33 cellular contexts compared by ENCODE assay signal in genomic region chr15:68424754-68425390, GRCh38. TPM values are rescaled to one million over a fixed set of nuclear protein-coding genes. Genes with fewer than 3 reads are reported as not detected.
A peak's percentile ranks its signal among the peaks of the same experiment; 100 is the strongest.
DNase-seq lines count a peak whose midpoint lies in the region; TF ChIP-seq lines count a peak whose summit lies in the region.
"Had no signal": no experiment of that assay in that cellular context is flagged by ENCODE, and none has a peak within 500 bp of the region (broad histone marks: within the 10 kb centered on the region; RNA-seq: fewer than 3 reads in every experiment).

No MANE protein-coding gene starts in this region.

- peak; percentile 50 for DNase-seq in AG10803 (ENCODE audit: low read depth)
- peak; percentile 49 for DNase-seq in adipocyte (ENCODE audit: low read depth)
- peak; percentile 43 for DNase-seq in fibroblast of villous mesenchyme (ENCODE audit: low read depth)
- peak; percentile 34 for DNase-seq in posterior vena cava (ENCODE audit: low spot score)
- DNase-seq in foreskin melanocyte = no peak
- DNase-seq in NCI-H187 treated with DMSO at 0.1 percent for 48 hours (lab: John Stamatoyannopoulos, UW) = no peak
- no peak for DNase-seq in RKO (ENCODE audit: low spot score)
- no peak for DNase-seq in NCI-H2081 (lab: John Stamatoyannopoulos, UW)
- DNase-seq: activated CD4-positive, alpha-beta T cell treated with anti-CD3 and anti-CD28 coated beads, Interleukin-2, amount 50 U/mL, for 48 hours; activated CD4-positive, CD25-positive, alpha-beta regulatory T cell treated with anti-CD3 and anti-CD28 coated beads, Interleukin-2, amount 50 U/mL, for 72 hours; activated naive CD4-positive, alpha-beta T cell treated with anti-CD3 and anti-CD28 coated beads, Interleukin-2, amount 50 U/mL, for 16 hours; activated T-cell treated with anti-CD3 and anti-CD28 coated beads, Interleukin-2, amount 50 U/mL, for 72 hours; amygdala; CD4-positive, alpha-beta memory T cell; cortex of kidney; effector memory CD4-positive, alpha-beta T cell; erythroblast; H7; heart right ventricle; kidney glomerular epithelial cell; MG63; naive thymus-derived CD8-positive, alpha-beta T cell; NCI-H1105 treated with DMSO at 0.1 percent for 48 hours; NCI-H2029; NCI-H524 treated with DMSO at 0.1 percent for 48 hours; ovary; PC-9; SHP77; stimulated activated naive CD4-positive, alpha-beta T cell; T-helper 2 cell; upper lobe of right lung had no signal

- H3K9ac ChIP-seq in adipocyte (ENCODE audit: low read length) = no peak overlapping the region

- TF ChIP-seq CTCF in AG10803 (conservative IDR thresholded peaks at IDR 0.05; ENCODE audit: low read length) (no peak), fibroblast of villous mesenchyme (IDR thresholded peaks at IDR 0.05; ENCODE audit: insufficient read depth, low read depth, low read length) (no peak)

- H3K4me3 ChIP-seq in AG10803 (ENCODE audit: low read length) (no peak overlapping the region), adipocyte (ENCODE audit: low read length) (no peak overlapping the region), fibroblast of villous mesenchyme (ENCODE audit: low read depth, low read length) (no peak overlapping the region)
- H3K4me3 ChIP-seq: heart right ventricle, K562, MG63, ovary, PC-9, skin epidermis, upper lobe of right lung had no signal

- no peaks in the 10 kb centered on the region for H3K36me3 ChIP-seq in adipocyte (ENCODE audit: control insufficient read depth, insufficient read depth, low read length, severe bottlenecking)
- H3K36me3 ChIP-seq: heart right ventricle, ovary, upper lobe of right lung had no signal

- intact Hi-C loops in posterior vena cava (cut with DNase I) = loop anchor here in 1 of 2 donors (10.0 kb wide), 1 partner anchor 100 kb away; no protein-coding TSS in a partner anchor

- no peaks in the 10 kb centered on the region for H3K27me3 ChIP-seq in adipocyte (replicated peaks; ENCODE audit: control insufficient read depth, insufficient read depth, low read length)
- H3K27me3 ChIP-seq: MG63, ovary, upper lobe of right lung had no signal

- peaks cover 17% of the 10 kb centered on the region for H3K4me1 ChIP-seq in adipocyte (ENCODE audit: control insufficient read depth, insufficient read depth, low read length)
- H3K4me1 ChIP-seq: upper lobe of right lung had no signal

- no peaks in the 10 kb centered on the region for H3K9me3 ChIP-seq in adipocyte (ENCODE audit: control insufficient read depth, low read length)
- H3K9me3 ChIP-seq: heart right ventricle, MG63, ovary, upper lobe of right lung had no signal

RNA-seq across cellular contexts. Expression of gene ITGA11, which starts 7.1 kb away (rescaled TPM):
- total RNA-seq in fibroblast of villous mesenchyme (87.7 and 159 TPM in 2 replicates), posterior vena cava (10 to 100 TPM; 23.1 to 62.5 TPM)
- total RNA-seq: CD4-positive, alpha-beta memory T cell; K562 had no signal

Comparison
In these comparisons a context has a peak if more than half of its experiments do, and no peak if none do; other contexts are left out.
1. DNase-seq: peak in AG10803 (single experiment), adipocyte (single experiment), fibroblast of villous mesenchyme (single experiment) and posterior vena cava (single experiment); none in foreskin melanocyte (single experiment), NCI-H187 treated with DMSO at 0.1 percent for 48 hours (single experiment), RKO (single experiment) and NCI-H2081 (0 of 2).